5 cellular contexts compared by ENCODE assay signal in genomic region chr15:88790486-88790885, GRCh38. TPM values are rescaled to one million over a fixed set of nuclear protein-coding genes. Genes with fewer than 3 reads are reported as not detected.
"Had no signal": no experiment of that assay in that cellular context is flagged by ENCODE, and none has a peak within 500 bp of the region (broad histone marks: within the 10 kb centered on the region; RNA-seq: fewer than 3 reads in every experiment).

No MANE protein-coding gene starts in this region.

- H3K4me3 ChIP-seq: GM23338 had no signal

- DNase-seq: H9, HCEC 1CT, IMR-90 had no signal

- ATAC-seq: GM23338 had no signal

RNA-seq across cellular contexts. Expression of gene ACAN, which starts 12.8 kb away (rescaled TPM):
- total RNA-seq: HT-29 had no signal
